ENCODE assay signal across 8 cellular contexts in the genomic region with DNA sequence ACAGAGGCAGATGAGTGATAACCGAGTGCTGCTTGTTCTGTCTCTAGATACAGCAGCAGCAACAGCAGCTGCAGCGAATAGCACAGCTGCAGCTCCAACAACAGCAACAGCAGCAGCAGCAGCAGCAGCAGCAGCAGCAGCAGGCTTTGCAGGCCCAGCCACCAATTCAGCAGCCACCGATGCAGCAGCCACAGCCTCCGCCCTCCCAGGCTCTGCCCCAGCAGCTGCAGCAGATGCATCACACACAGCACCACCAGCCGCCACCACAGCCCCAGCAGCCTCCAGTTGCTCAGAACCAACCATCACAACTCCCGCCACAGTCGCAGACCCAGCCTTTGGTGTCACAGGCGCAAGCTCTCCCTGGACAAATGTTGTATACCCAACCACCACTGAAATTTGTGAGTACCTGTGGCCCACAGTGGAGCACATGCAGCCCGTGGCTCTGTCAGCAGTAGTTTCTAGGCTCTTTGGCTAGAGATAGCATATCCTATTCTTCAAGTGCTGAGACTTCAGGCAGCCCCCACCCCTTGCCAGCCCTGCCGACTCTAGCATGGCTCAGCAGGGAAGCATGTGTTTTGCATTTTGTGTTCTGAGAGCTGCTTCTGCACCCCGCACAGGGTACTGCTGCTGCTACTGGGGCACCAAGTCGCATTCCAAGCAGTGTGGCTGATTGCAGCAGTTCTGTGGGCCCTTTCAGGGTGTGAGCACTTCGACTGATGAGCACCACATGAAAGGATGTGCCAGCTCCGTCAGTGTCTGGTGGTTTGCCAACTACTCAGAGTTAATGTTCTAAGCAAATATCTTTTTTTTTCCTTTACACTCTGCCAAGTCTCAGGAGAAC. TPM values are rescaled to one million over a fixed set of nuclear protein-coding genes. Genes with fewer than 3 reads are reported as not detected.
DNase-seq lines count a peak whose midpoint lies in the region; ATAC-seq, FAIRE-seq and TF ChIP-seq lines count a peak whose summit lies in the region.

No MANE protein-coding gene starts in this region.

- no peak for TF ChIP-seq EP300 in sigmoid colon (IDR thresholded peaks at IDR 0.05)

- CTCF ChIA-PET in Calu3 (lab: Charles Lee) = interaction anchor here (0.7 to 3.5 kb wide), 2 partner anchors 35 to 47 kb away, joined by 3 to 16 read pairs; no protein-coding TSS in a partner anchor

- peak overlapping the region; percentile 35 for H3K27ac Mint-ChIP-seq in Calu3 (ENCODE audit: unreplicated experiment)
- peak overlapping the region; percentile 70 for H3K27ac Mint-ChIP-seq in activated CD4-positive, alpha-beta T cell treated with anti-CD3 and anti-CD28 coated beads, Interleukin-2, amount 10 ng/mL, durations not matched to agents 24 days and 14 days

- TF ChIP-seq POLR2A in sigmoid colon (IDR thresholded peaks at IDR 0.05) = no peak
- no peak for TF ChIP-seq POLR2A in GM12891 (IDR thresholded peaks at IDR 0.05; ENCODE audit: low read depth, low read length)

- peak overlapping the region; percentile 47 for H3K4me3 Mint-ChIP-seq in Calu3 (ENCODE audit: low read depth, unreplicated experiment)
- peak overlapping the region; percentile 55 for H3K4me3 Mint-ChIP-seq in activated CD4-positive, alpha-beta T cell treated with anti-CD3 and anti-CD28 coated beads, Interleukin-2, amount 10 ng/mL, durations not matched to agents 24 days and 14 days

- no peaks in the 10 kb centered on the region for H3K9me3 Mint-ChIP-seq in Calu3 (ENCODE audit: low read depth, unreplicated experiment)
- H3K9me3 Mint-ChIP-seq in activated CD4-positive, alpha-beta T cell treated with anti-CD3 and anti-CD28 coated beads, Interleukin-2, amount 10 ng/mL, durations not matched to agents 24 days and 14 days = no peaks in the 10 kb centered on the region

- H3K36me3 Mint-ChIP-seq in Calu3 (ENCODE audit: insufficient read depth, unreplicated experiment) = peaks cover 70% of the 10 kb centered on the region
- peaks cover 75% of the 10 kb centered on the region for H3K36me3 Mint-ChIP-seq in activated CD4-positive, alpha-beta T cell treated with anti-CD3 and anti-CD28 coated beads, Interleukin-2, amount 10 ng/mL, durations not matched to agents 24 days and 14 days (ENCODE audit: low read depth)

- no peaks in the 10 kb centered on the region for H3K9me3 ChIP-seq in sigmoid colon

- intact Hi-C loops in Calu3 (cut with micrococcal nuclease; ENCODE audit: unreplicated experiment) (loop anchor here (5.0 kb wide), 1 partner anchor 59 kb away; a partner anchor contains a TSS), sigmoid colon (cut with DNase I) (loop anchor here (5.0 kb wide), 1 partner anchor 131 kb away; no protein-coding TSS in a partner anchor)
- intact Hi-C loops in activated CD4-positive, alpha-beta T cell treated with anti-CD3 and anti-CD28 coated beads, Interleukin-2, amount 10 ng/mL, durations not matched to agents 24 days and 14 days (cut with micrococcal nuclease) = loop anchor here (5.0 kb wide), 2 partner anchors 131 to 149 kb away; no protein-coding TSS in a partner anchor

- FAIRE-seq in GM12891 (lab: Jason Lieb, UNC) = no peak

- H3K4me3 ChIP-seq in sigmoid colon = no peak overlapping the region

- DNase-seq in Calu3 = no peak
- DNase-seq in activated CD4-positive, alpha-beta T cell treated with anti-CD3 and anti-CD28 coated beads, Interleukin-2, amount 10 ng/mL, durations not matched to agents 24 days and 14 days = peak; percentile 77
- DNase-seq in effector CD8-positive, alpha-beta T cell (lab: John Stamatoyannopoulos, UW) = peak; percentile 51
- peak; percentile 78 for DNase-seq in sigmoid colon
- no peak for DNase-seq in dermis blood vessel endothelial cell
- DNase-seq in GM12891 (ENCODE audit: insufficient read length, low spot score) = no peak

- peaks cover 0 to 40% (median 36%) of the 10 kb centered on the region in 4 donors for H3K4me1 ChIP-seq in sigmoid colon

- BruUV-seq in Calu3 (replicated peaks; lab: Mats Ljungman, UMichigan) = no TSS peak

- no peaks in the 10 kb centered on the region for H3K27me3 ChIP-seq in sigmoid colon

- peaks cover 23 to 74% (median 38%) of the 10 kb centered on the region in 4 donors for H3K36me3 ChIP-seq in sigmoid colon

- no peaks in the 10 kb centered on the region for H3K27me3 Mint-ChIP-seq in Calu3 (ENCODE audit: unreplicated experiment)
- no peaks in the 10 kb centered on the region for H3K27me3 Mint-ChIP-seq in activated CD4-positive, alpha-beta T cell treated with anti-CD3 and anti-CD28 coated beads, Interleukin-2, amount 10 ng/mL, durations not matched to agents 24 days and 14 days

- WGBS in sigmoid colon, 2 donors = 61 to 65% methylated on average over 14 of the region's 14 CpGs

- H3K4me1 Mint-ChIP-seq in Calu3 (ENCODE audit: low read depth, unreplicated experiment) = peaks cover 58% of the 10 kb centered on the region
- H3K4me1 Mint-ChIP-seq in activated CD4-positive, alpha-beta T cell treated with anti-CD3 and anti-CD28 coated beads, Interleukin-2, amount 10 ng/mL, durations not matched to agents 24 days and 14 days = peaks cover 79% of the 10 kb centered on the region

- ATAC-seq in GM21576 (IDR thresholded peaks at IDR 0.05; ENCODE audit: unreplicated experiment) = no peak
- no peak for ATAC-seq in HG03442 (IDR thresholded peaks at IDR 0.05; ENCODE audit: unreplicated experiment)

- TF ChIP-seq CTCF in Calu3 (IDR thresholded peaks at IDR 0.05; ENCODE audit: unreplicated experiment) (no peak), sigmoid colon (IDR thresholded peaks at IDR 0.05) (no peak)

- H3K27ac ChIP-seq in sigmoid colon = peak overlapping the region; percentile 58 to 77 (median 74)

TF ChIP-seq in GM12891, 5 proteins besides CTCF, POLR2A, EP300 and RAD21:
- no peak for TF ChIP-seq SPI1 (IDR thresholded peaks at IDR 0.05; ENCODE audit: low read depth, low read length)
- no peak for TF ChIP-seq POU2F2 (IDR thresholded peaks at IDR 0.05; ENCODE audit: low read depth, low read length)
- TF ChIP-seq TAF1 (IDR thresholded peaks at IDR 0.05; ENCODE audit: low read depth, low read length) = no peak
- TF ChIP-seq POLR2AphosphoS5 (IDR thresholded peaks at IDR 0.05; ENCODE audit: low read depth, low read length) = no peak
- no peak for TF ChIP-seq PAX5 (IDR thresholded peaks at IDR 0.05; ENCODE audit: insufficient read depth, low read length, severe bottlenecking)

RNA-seq across cellular contexts. Expression of a gene that starts 59.2 kb away (rescaled TPM):
- total RNA-seq in Calu3 (2022) (137 and 144 TPM in 2 replicates), sigmoid colon (10 to 100 TPM; 26.4 to 75.3 (median 34.9) TPM), dermis blood vessel endothelial cell (33.0 and 37.8 TPM in 2 replicates)
- 113 and 117 TPM in 2 replicates for total RNA-seq in activated CD4-positive, alpha-beta T cell treated with anti-CD3 and anti-CD28 coated beads, Interleukin-2, amount 10 ng/mL, durations not matched to agents 24 days and 14 days
- polyA plus RNA-seq in sigmoid colon = 10 to 100 TPM; 25.8 to 86.8 (median 37.5) TPM
- polyA plus RNA-seq in GM12891 (2012; ENCODE audit: low read depth, missing spikeins) = 40.8 TPM

Comparison
In these comparisons a context has a peak if more than half of its experiments do, and no peak if none do; other contexts are left out.
1. DNase-seq: peak in activated CD4-positive, alpha-beta T cell treated with anti-CD3 and anti-CD28 coated beads, Interleukin-2, amount 10 ng/mL, durations not matched to agents 24 days and 14 days (single experiment), effector CD8-positive, alpha-beta T cell (single experiment) and sigmoid colon (single experiment); none in Calu3 (single experiment), dermis blood vessel endothelial cell (single experiment) and GM12891 (single experiment).